ENCODE assay signal across 26 cellular contexts in genomic region chr10:35359873-35360272, GRCh38.
"Had no signal": no experiment of that assay in that cellular context is flagged by ENCODE, and none has a peak within 500 bp of the region (broad histone marks: within the 10 kb centered on the region; RNA-seq: fewer than 3 reads in every experiment).

No MANE protein-coding gene starts in this region.

- H3K27ac ChIP-seq: left ventricle myocardium inferior, ovary, tibial nerve, upper lobe of right lung had no signal

- H3K9me3 ChIP-seq: heart left ventricle, left ventricle myocardium inferior, ovary, tibial nerve, upper lobe of right lung had no signal

- H3K27me3 Mint-ChIP-seq: naive thymus-derived CD8-positive, alpha-beta T cell; progenitor cell of endocrine pancreas; stimulated activated memory B cell treated with anti-CD40 and anti-IgM and Interleukin-4, amounts not matched to agents 10 μg/mL and 1 μg/mL and 100 μg/mL, for 72 hours; stimulated activated naive CD8-positive, alpha-beta T cell treated with anti-CD3 and anti-CD28 coated beads, Interleukin-15, amount 100 ng/mL, for 72 hours had no signal

- H3K27me3 ChIP-seq: heart left ventricle, ovary, tibial nerve, upper lobe of right lung had no signal

- H3K4me3 ChIP-seq: heart left ventricle, left ventricle myocardium inferior, lung, ovary, smooth muscle cell, tibial nerve, upper lobe of right lung had no signal

- H3K27ac Mint-ChIP-seq: progenitor cell of endocrine pancreas; stimulated activated memory B cell treated with anti-CD40 and anti-IgM and Interleukin-4, amounts not matched to agents 10 μg/mL and 1 μg/mL and 100 μg/mL, for 72 hours; stimulated activated naive CD8-positive, alpha-beta T cell treated with anti-CD3 and anti-CD28 coated beads, Interleukin-15, amount 100 ng/mL, for 72 hours had no signal

- ATAC-seq: left colon; naive thymus-derived CD8-positive, alpha-beta T cell; right cardiac atrium; stimulated activated memory B cell treated with anti-CD40 and anti-IgM and Interleukin-4, amounts not matched to agents 10 μg/mL and 1 μg/mL and 100 μg/mL, for 72 hours; stimulated activated naive CD8-positive, alpha-beta T cell treated with anti-CD3 and anti-CD28 coated beads, Interleukin-15, amount 100 ng/mL, for 72 hours; upper lobe of right lung had no signal

- H3K4me2 ChIP-seq: smooth muscle cell had no signal

- FAIRE-seq: islet of Langerhans, kidney, urothelium cell line had no signal

- DNase-seq: heart left ventricle; hypothalamus; immature natural killer cell; kidney; left colon; left ventricle myocardium inferior; mesenchymal stem cell; naive thymus-derived CD8-positive, alpha-beta T cell; ovary; right cardiac atrium; stimulated activated CD4-positive, alpha-beta T cell treated with anti-CD3 and anti-CD28 coated beads, Interleukin-1b, Interleukin-23, amount 100 ng/mL, for 48 hours; stimulated activated CD4-positive, alpha-beta T cell treated with anti-CD3 and anti-CD28 coated beads, Interleukin-2, amount 100 ng/mL, for 48 hours; stimulated activated CD4-positive, alpha-beta T cell treated with anti-CD3 and anti-CD28 coated beads, Interleukin-4, amount 100 ng/mL, for 4 hours; stimulated activated CD8-positive, alpha-beta memory T cell treated with anti-CD3 and anti-CD28 coated beads, Interleukin-4, amount 100 ng/mL, for 48 hours; stimulated activated naive CD4-positive, alpha-beta T cell treated with Interleukin-2 at 50 U/mL for 16 hours; stimulated activated naive CD8-positive, alpha-beta T cell treated with anti-CD3 and anti-CD28 coated beads, Interleukin-15, amount 100 ng/mL, for 72 hours; substantia nigra; upper lobe of right lung had no signal

- H3K36me3 Mint-ChIP-seq: immature natural killer cell; naive thymus-derived CD8-positive, alpha-beta T cell had no signal

- H3K9me3 Mint-ChIP-seq: immature natural killer cell; naive thymus-derived CD8-positive, alpha-beta T cell; nephron; stimulated activated memory B cell treated with anti-CD40 and anti-IgM and Interleukin-4, amounts not matched to agents 10 μg/mL and 1 μg/mL and 100 μg/mL, for 72 hours; stimulated activated naive CD8-positive, alpha-beta T cell treated with anti-CD3 and anti-CD28 coated beads, Interleukin-15, amount 100 ng/mL, for 72 hours had no signal

- H3K36me3 ChIP-seq: heart left ventricle, left ventricle myocardium inferior, ovary, upper lobe of right lung had no signal

- H3K4me3 Mint-ChIP-seq: immature natural killer cell; nephron; stimulated activated memory B cell treated with anti-CD40 and anti-IgM and Interleukin-4, amounts not matched to agents 10 μg/mL and 1 μg/mL and 100 μg/mL, for 72 hours; stimulated activated naive CD8-positive, alpha-beta T cell treated with anti-CD3 and anti-CD28 coated beads, Interleukin-15, amount 100 ng/mL, for 72 hours had no signal
